In genomic region chr9:91411096-91411771, GRCh38 we compare ENCODE assay signal across 2 cellular contexts.
TF ChIP-seq lines count a peak whose summit lies in the region.

No MANE protein-coding gene starts in this region.

TF ChIP-seq in HEK293T, 16 proteins besides CTCF, POLR2A, EP300 and RAD21 (continued from another document):
- TF ChIP-seq PKNOX1 (IDR thresholded peaks at IDR 0.05) = peak; percentile 59
- no peak for TF ChIP-seq NFRKB (IDR thresholded peaks at IDR 0.05)

TF ChIP-seq in endothelial cell of umbilical vein, 7 proteins besides CTCF, POLR2A, EP300 and RAD21 (continued from another document):
- TF ChIP-seq POLR2AphosphoS5 (IDR thresholded peaks at IDR 0.05; ENCODE audit: insufficient read depth, low read depth, low read length) = no peak
